Comparison of ENCODE assay signal across 9 cellular contexts in the genomic region with DNA sequence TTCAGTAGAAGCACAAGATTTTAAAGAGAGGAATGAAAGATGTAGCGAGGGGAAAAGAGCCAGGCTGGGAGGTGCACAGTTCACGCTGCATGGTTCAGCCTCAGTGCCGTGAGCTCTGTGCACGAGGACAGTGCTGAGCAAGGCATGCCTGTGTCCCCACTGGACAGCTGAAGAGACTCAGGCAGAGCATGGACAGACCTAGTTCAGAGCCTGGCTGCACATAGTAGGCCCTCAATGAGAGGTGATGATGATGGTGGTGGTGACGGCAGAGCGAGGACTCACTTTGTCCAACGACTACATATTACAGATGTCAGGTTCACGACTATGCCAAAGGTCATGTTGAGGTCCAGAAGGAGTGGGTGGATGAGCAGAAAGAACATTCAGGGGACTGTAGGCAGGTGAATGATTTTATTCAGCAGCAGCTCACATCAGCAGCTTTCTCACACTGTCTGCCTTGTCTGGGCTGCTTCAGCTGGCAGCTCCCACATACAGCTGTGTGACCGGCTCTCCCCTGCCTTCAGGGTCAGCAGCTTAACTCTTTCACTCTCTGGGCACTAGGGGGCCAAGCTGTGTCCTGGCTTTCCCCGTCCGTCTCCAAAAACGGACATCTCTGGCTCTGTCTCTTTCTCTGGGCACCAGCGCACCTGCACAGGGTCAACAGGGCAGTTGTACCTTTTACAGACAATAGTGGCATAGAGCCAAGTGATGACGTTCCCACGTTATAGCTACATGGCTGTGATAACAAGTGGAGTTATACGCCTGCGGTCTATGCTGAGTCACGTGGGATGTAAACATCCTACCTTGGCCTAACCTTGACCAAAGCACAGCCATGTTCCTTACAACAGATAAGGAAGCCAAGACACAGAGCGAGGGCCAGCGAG.
DNase-seq lines count a peak whose midpoint lies in the region; ATAC-seq, FAIRE-seq and TF ChIP-seq lines count a peak whose summit lies in the region.
"Had no signal": no experiment of that assay in that cellular context is flagged by ENCODE, and none has a peak within 500 bp of the region (broad histone marks: within the 10 kb centered on the region; RNA-seq: fewer than 3 reads in every experiment).

No MANE protein-coding gene starts in this region.

- 50 to 52% methylated on average over 17 to 20 of the region's 20 CpGs for WGBS in esophagus squamous epithelium, 2 donors

- FAIRE-seq in GM12891 (lab: Jason Lieb, UNC), result no peak

- H3K9me3 ChIP-seq in esophagus squamous epithelium (no peaks in the 10 kb centered on the region), MG63 (no peaks in the 10 kb centered on the region)

- no peaks in the 10 kb centered on the region for H3K27me3 ChIP-seq in esophagus squamous epithelium
- no peaks in the 10 kb centered on the region for H3K27me3 ChIP-seq in MG63

- H3K27ac Mint-ChIP-seq in memory B cell, result peak overlapping the region; percentile 53

- H3K36me3 Mint-ChIP-seq in memory B cell, result no peaks in the 10 kb centered on the region

- peaks cover 38% of the 10 kb centered on the region for H3K4me1 Mint-ChIP-seq in memory B cell

- no peak for TF ChIP-seq CTCF in esophagus squamous epithelium (IDR thresholded peaks at IDR 0.05)

- no peak overlapping the region for H3K4me3 ChIP-seq in esophagus squamous epithelium
- no peak overlapping the region for H3K4me3 ChIP-seq in MG63
- H3K4me3 ChIP-seq: lung had no signal

- no peaks in the 10 kb centered on the region for H3K9me3 Mint-ChIP-seq in memory B cell

- no peak for ATAC-seq in memory B cell (ENCODE audit: low read depth)

- H3K27me3 Mint-ChIP-seq in memory B cell, result no peaks in the 10 kb centered on the region

- TF ChIP-seq POLR2A in GM12891 (IDR thresholded peaks at IDR 0.05; ENCODE audit: low read depth, low read length), result no peak
- no peak for TF ChIP-seq POLR2A in esophagus squamous epithelium (IDR thresholded peaks at IDR 0.05)

- no peaks in the 10 kb centered on the region for H3K36me3 ChIP-seq in esophagus squamous epithelium
- no peaks in the 10 kb centered on the region for H3K36me3 ChIP-seq in MG63

- intact Hi-C loops in esophagus squamous epithelium (cut with DNase I), result no loop called here

- DNase-seq in COLO829 (ENCODE audit: low spot score) (peak; percentile 31), HuH-7 (ENCODE audit: low spot score) (peak; percentile 26), amygdala (lab: John Stamatoyannopoulos, UW) (peak in 32 of 56 donors; percentile 1 to 70 (median 34)), memory B cell (ENCODE audit: low spot score in 2 of 2) (no peak), GM12891 (ENCODE audit: insufficient read length, low spot score) (no peak), esophagus squamous epithelium (lab: John Stamatoyannopoulos, UW) (no peak), MG63 (no peak)
- no peak for DNase-seq in stimulated activated CD4-positive, alpha-beta T cell treated with anti-CD3 and anti-CD28 coated beads, Interleukin-12 subunit alpha, Interleukin-12 subunit beta, amount 100 ng/mL, for 4 hours

- H3K4me1 ChIP-seq in esophagus squamous epithelium, result no peaks in the 10 kb centered on the region

- no peak overlapping the region for H3K27ac ChIP-seq in esophagus squamous epithelium

- H3K4me3 Mint-ChIP-seq in memory B cell, result peak overlapping the region; percentile 11

TF ChIP-seq in GM12891, 5 proteins besides CTCF, POLR2A, EP300 and RAD21:
- no peak for TF ChIP-seq SPI1 (IDR thresholded peaks at IDR 0.05; ENCODE audit: low read depth, low read length)
- TF ChIP-seq TAF1 (IDR thresholded peaks at IDR 0.05; ENCODE audit: low read depth, low read length), result no peak
- TF ChIP-seq PAX5 (IDR thresholded peaks at IDR 0.05; ENCODE audit: insufficient read depth, low read length, severe bottlenecking), result no peak
- no peak for TF ChIP-seq POLR2AphosphoS5 (IDR thresholded peaks at IDR 0.05; ENCODE audit: low read depth, low read length)
- no peak for TF ChIP-seq POU2F2 (IDR thresholded peaks at IDR 0.05; ENCODE audit: low read depth, low read length)

Comparison
In these comparisons a context has a peak if more than half of its experiments do, and no peak if none do; other contexts are left out.
1. DNase-seq: peak in COLO829 (single experiment), HuH-7 (single experiment) and amygdala (32 of 56); none in memory B cell (0 of 2), GM12891 (single experiment), esophagus squamous epithelium (single experiment), MG63 (single experiment) and stimulated activated CD4-positive, alpha-beta T cell treated with anti-CD3 and anti-CD28 coated beads, Interleukin-12 subunit alpha, Interleukin-12 subunit beta, amount 100 ng/mL, for 4 hours (single experiment).